23 cellular contexts compared by ENCODE assay signal in genomic region chrX:72536542-72536941, GRCh38. TPM values are rescaled to one million over a fixed set of nuclear protein-coding genes. Genes with fewer than 3 reads are reported as not detected.
A peak's percentile ranks its signal among the peaks of the same experiment; 100 is the strongest.
DNase-seq lines count a peak whose midpoint lies in the region; ATAC-seq lines count a peak whose summit lies in the region.
"Had no signal": no experiment of that assay in that cellular context is flagged by ENCODE, and none has a peak within 500 bp of the region (broad histone marks: within the 10 kb centered on the region; RNA-seq: fewer than 3 reads in every experiment).

No MANE protein-coding gene starts in this region.

- H3K9me3 Mint-ChIP-seq in activated naive CD4-positive, alpha-beta T cell treated with anti-CD3 and anti-CD28 coated beads for 36 hours: no peaks in the 10 kb centered on the region
- H3K9me3 Mint-ChIP-seq: activated CD4-positive, alpha-beta T cell treated with anti-CD3 and anti-CD28 coated beads, Interleukin-2, amount 10 ng/mL, durations not matched to agents 7 days and 5 days; activated naive CD4-positive, alpha-beta T cell treated with anti-CD3 and anti-CD28 coated beads, Interleukin-2, amount 50 U/mL, for 24 hours; CD4-positive, alpha-beta memory T cell had no signal

- no peaks in the 10 kb centered on the region for H3K4me1 Mint-ChIP-seq in activated naive CD4-positive, alpha-beta T cell treated with anti-CD3 and anti-CD28 coated beads for 36 hours (ENCODE audit: low read depth)
- H3K4me1 Mint-ChIP-seq: activated CD4-positive, alpha-beta T cell treated with anti-CD3 and anti-CD28 coated beads, Interleukin-2, amount 10 ng/mL, durations not matched to agents 7 days and 5 days; activated naive CD4-positive, alpha-beta T cell treated with anti-CD3 and anti-CD28 coated beads, Interleukin-2, amount 50 U/mL, for 24 hours had no signal

- no peaks in the 10 kb centered on the region for H3K27me3 Mint-ChIP-seq in activated naive CD4-positive, alpha-beta T cell treated with anti-CD3 and anti-CD28 coated beads for 36 hours (ENCODE audit: low read depth)
- H3K27me3 Mint-ChIP-seq: activated CD4-positive, alpha-beta T cell treated with anti-CD3 and anti-CD28 coated beads, Interleukin-2, amount 10 ng/mL, durations not matched to agents 7 days and 5 days; activated naive CD4-positive, alpha-beta T cell treated with anti-CD3 and anti-CD28 coated beads, Interleukin-2, amount 50 U/mL, for 24 hours; CD4-positive, alpha-beta memory T cell had no signal

- H3K27ac Mint-ChIP-seq in activated naive CD4-positive, alpha-beta T cell treated with anti-CD3 and anti-CD28 coated beads for 36 hours: no peak overlapping the region
- H3K27ac Mint-ChIP-seq: activated CD4-positive, alpha-beta T cell treated with anti-CD3 and anti-CD28 coated beads, Interleukin-2, amount 10 ng/mL, durations not matched to agents 7 days and 5 days; activated naive CD4-positive, alpha-beta T cell treated with anti-CD3 and anti-CD28 coated beads, Interleukin-2, amount 50 U/mL, for 24 hours; CD4-positive, alpha-beta memory T cell; nephron progenitor cell had no signal

- CTCF ChIA-PET in activated naive CD4-positive, alpha-beta T cell treated with anti-CD3 and anti-CD28 coated beads for 36 hours (lab: Charles Lee): no interaction called here

- H3K4me3 Mint-ChIP-seq in activated naive CD4-positive, alpha-beta T cell treated with anti-CD3 and anti-CD28 coated beads for 36 hours: no peak overlapping the region
- H3K4me3 Mint-ChIP-seq: activated CD4-positive, alpha-beta T cell treated with anti-CD3 and anti-CD28 coated beads, Interleukin-2, amount 10 ng/mL, durations not matched to agents 7 days and 5 days; activated naive CD4-positive, alpha-beta T cell treated with anti-CD3 and anti-CD28 coated beads, Interleukin-2, amount 50 U/mL, for 24 hours; CD4-positive, alpha-beta memory T cell; nephron progenitor cell had no signal

- H3K36me3 Mint-ChIP-seq in activated naive CD4-positive, alpha-beta T cell treated with anti-CD3 and anti-CD28 coated beads for 36 hours (ENCODE audit: low read depth): peaks cover 2% of the 10 kb centered on the region

- intact Hi-C loops in activated naive CD4-positive, alpha-beta T cell treated with anti-CD3 and anti-CD28 coated beads for 36 hours (cut with micrococcal nuclease): no loop called here

- DNase-seq in NCI-H1092 treated with DMSO at 0.1 percent for 48 hours (lab: John Stamatoyannopoulos, UW): peak; percentile 17
- DNase-seq in NCI-H1092 (lab: John Stamatoyannopoulos, UW): no peak
- DNase-seq in cerebellum (ENCODE audit: low spot score): peak; percentile 57
- peak; percentile 25 for DNase-seq in inferior parietal cortex (ENCODE audit: extremely low spot score)
- peak; percentile 37 for DNase-seq in superior temporal gyrus (ENCODE audit: extremely low spot score)
- DNase-seq in activated naive CD4-positive, alpha-beta T cell treated with anti-CD3 and anti-CD28 coated beads for 36 hours: no peak
- DNase-seq in DMS153 (lab: John Stamatoyannopoulos, UW): no peak
- DNase-seq: activated CD4-positive, alpha-beta T cell treated with anti-CD3 and anti-CD28 coated beads, Interleukin-2, amount 10 ng/mL, durations not matched to agents 7 days and 5 days; CD4-positive, alpha-beta memory T cell; central memory CD4-positive, alpha-beta T cell; DMS53; Karpas-422; midbrain; MV-4-11; NCI-H1930; nephron progenitor cell; pancreas; PC-9; SHP77 treated with DMSO at 0.1 percent for 48 hours; T-helper 9 cell; trophoblast cell had no signal

- no peak for ATAC-seq in HG03139 (IDR thresholded peaks at IDR 0.05; ENCODE audit: unreplicated experiment)
- ATAC-seq: pancreas had no signal

RNA-seq across cellular contexts. Expression of gene HDAC8, which starts 36.1 kb away (rescaled TPM):
- total RNA-seq in cerebellum: 71.9 TPM
- 10 to 100 TPM; 14.8 to 16.8 TPM for total RNA-seq in activated naive CD4-positive, alpha-beta T cell treated with anti-CD3 and anti-CD28 coated beads for 36 hours

Comparison
In these comparisons a context has a peak if more than half of its experiments do, and no peak if none do; other contexts are left out.
1. DNase-seq: peak in NCI-H1092 treated with DMSO at 0.1 percent for 48 hours (single experiment), cerebellum (single experiment), inferior parietal cortex (single experiment) and superior temporal gyrus (single experiment); none in NCI-H1092 (single experiment), activated naive CD4-positive, alpha-beta T cell treated with anti-CD3 and anti-CD28 coated beads for 36 hours (single experiment) and DMS153 (single experiment).